17 cellular contexts compared by ENCODE assay signal in genomic region chr16:47599512-47599911, GRCh38.
DNase-seq lines count a peak whose midpoint lies in the region; ATAC-seq, FAIRE-seq and TF ChIP-seq lines count a peak whose summit lies in the region.
"Had no signal": no experiment of that assay in that cellular context is flagged by ENCODE, and none has a peak within 500 bp of the region (broad histone marks: within the 10 kb centered on the region; RNA-seq: fewer than 3 reads in every experiment).

No MANE protein-coding gene starts in this region.

- RAD21 ChIA-PET in GM12878 (lab: Charles Lee; ENCODE audit: unreplicated experiment): interaction anchor here (0.9 to 2.1 kb wide), 10 partner anchors 13 to 456 kb away, joined by 3 to 11 read pairs (median 4); partner anchors contain the start of genes ITFG1 and PHKB

- CTCF ChIA-PET in GM12878 (lab: Yijun Ruan, JAX): interaction anchor here (1.2 kb wide), 1 partner anchor 10 kb away, joined by 4 read pairs; no protein-coding TSS in a partner anchor
- CTCF ChIA-PET in PC-9 (lab: Charles Lee): no interaction called here

- no peaks in the 10 kb centered on the region; the same call in 1 of the 2 replicates for H3K4me1 ChIP-seq in GM12878 (ENCODE audit: control insufficient read depth, insufficient read depth, low read length)
- H3K4me1 ChIP-seq in PC-9 (replicated peaks; ENCODE audit: insufficient read depth): no peaks in the 10 kb centered on the region
- H3K4me1 ChIP-seq: pancreas had no signal

- SMC1A ChIA-PET in GM12878 (lab: Charles Lee; ENCODE audit: uncharacterized antibody, unreplicated experiment): interaction anchor here (0.6 to 1.8 kb wide), 16 partner anchors 9 to 138 kb away, joined by 3 to 9 read pairs (median 4); partner anchors contain the start of genes ITFG1 and PHKB

- H3K4me2 ChIP-seq in GM12878 (ENCODE audit: control insufficient read depth, insufficient read depth) (peak overlapping the region; percentile 41), PC-9 (no peak overlapping the region)

- H3K27ac ChIP-seq in GM12878 (ENCODE audit: control insufficient read depth, insufficient read depth) (peak overlapping the region; percentile 66), PC-9 (no peak overlapping the region)
- H3K27ac ChIP-seq: C4-2B, pancreas had no signal

- BruUV-seq in GM12878 (replicated peaks; lab: Mats Ljungman, UMichigan) (no TSS peak), PC-9 (replicated peaks; lab: Mats Ljungman, UMichigan) (no TSS peak)

- POLR2A ChIA-PET in GM12878 (lab: Charles Lee) (interaction anchor here (1.0 kb wide), 2 partner anchors 76 to 92 kb away, joined by 3 to 4 read pairs; no protein-coding TSS in a partner anchor), PC-9 (lab: Charles Lee; ENCODE audit: unreplicated experiment) (no interaction called here)

- H3K36me3 ChIP-seq in GM12878 (ENCODE audit: control insufficient read depth in 2 of 2, insufficient read depth in 2 of 2, low read length in 1 of 2) (peaks cover 0 to 3% of the 10 kb centered on the region in 2 experiments; a peak in 1 of 4 replicates), PC-9 (ENCODE audit: low read depth) (no peaks in the 10 kb centered on the region)

- intact Hi-C loops in GM12878 (cut with micrococcal nuclease; ENCODE audit: unreplicated experiment): loop anchor here (10.0 kb wide), 1 partner anchor 455 kb away; the partner anchor contains the start of gene NETO2
- intact Hi-C loops in PC-9 (cut with micrococcal nuclease; ENCODE audit: unreplicated experiment): no loop called here

- no peaks in the 10 kb centered on the region for H3K9me3 ChIP-seq in GM12878 (replicated peaks; ENCODE audit: control insufficient read depth, insufficient read depth, low read length)
- H3K9me3 ChIP-seq in PC-9 (ENCODE audit: insufficient read depth, low read depth): no peaks in the 10 kb centered on the region
- H3K9me3 ChIP-seq: pancreas had no signal

- H3F3A ChIP-seq in PC-9 (ENCODE audit: insufficient read depth, low read depth): no peaks in the 10 kb centered on the region

- TF ChIP-seq EP300 in GM12878 (IDR thresholded peaks at IDR 0.05; ENCODE audit: borderline replicate concordance in 1 of 2, control insufficient read depth in 1 of 2, low read depth in 2 of 2, low read length in 2 of 2): no peak

- no peaks in the 10 kb centered on the region for H3K9me2 ChIP-seq in PC-9 (ENCODE audit: insufficient read depth)

- DNase-seq in GM12878 (ENCODE audit: low read depth, low spot score): peak; percentile 28
- no peak for DNase-seq in PC-9
- DNase-seq in activated CD4-positive, alpha-beta T cell treated with anti-CD3 and anti-CD28 coated beads for 48 hours: no peak
- DNase-seq in NCI-H1436 (lab: John Stamatoyannopoulos, UW): no peak
- DNase-seq in COR-L47 (lab: John Stamatoyannopoulos, UW): no peak
- DNase-seq: activated gamma-delta T cell, erythroblast, H7, NCI-H1105 treated with DMSO at 0.1 percent for 48 hours, NCI-H82, pancreas had no signal

- H2AFZ ChIP-seq in GM12878 (ENCODE audit: control insufficient read depth, low read depth, low read length): peak overlapping the region; percentile 36; the same call in 1 of the 2 replicates
- no peak overlapping the region for H2AFZ ChIP-seq in PC-9

- no peak for TF ChIP-seq POLR2A in GM12878 (IDR thresholded peaks at IDR 0.05; ENCODE audit: low read depth, low read length)

- TF ChIP-seq CTCF in GM12878 (IDR thresholded peaks at IDR 0.05 in 2 of 3, conservative IDR thresholded peaks at IDR 0.05 in 1 of 3; ENCODE audit: control insufficient read depth in 2 of 3, extremely low read depth in 1 of 3, insufficient read depth in 1 of 3, low read depth in 3 of 3, low read length in 3 of 3) (no peak), PC-9 (conservative IDR thresholded peaks at IDR 0.05) (no peak)

- no peak for TF ChIP-seq RAD21 in GM12878 (IDR thresholded peaks at IDR 0.05; ENCODE audit: insufficient read depth, low read depth, low read length)

- H4K20me1 ChIP-seq in GM12878 (ENCODE audit: control insufficient read depth, insufficient read depth): no peaks in the 10 kb centered on the region
- no peaks in the 10 kb centered on the region for H4K20me1 ChIP-seq in PC-9 (ENCODE audit: insufficient read depth)

- 20% methylated on average over 2 of the region's 2 CpGs for WGBS in GM12878 (ENCODE audit: insufficient coverage, insufficient replicate concordance, low lambda C conversion rate, missing lambda C conversion rate)

- H3K27me3 ChIP-seq in GM12878 (replicated peaks in 1 of 2; ENCODE audit: control insufficient read depth in 2 of 2, insufficient read depth in 2 of 2, low read length in 1 of 2): no peaks in the 10 kb centered on the region
- no peaks in the 10 kb centered on the region for H3K27me3 ChIP-seq in PC-9 (ENCODE audit: insufficient read depth, low read depth)
- H3K27me3 ChIP-seq: pancreas had no signal

- ATAC-seq in GM18519 (IDR thresholded peaks at IDR 0.05; ENCODE audit: low FRiP score, unreplicated experiment) (peak; percentile 61), GM21390 (IDR thresholded peaks at IDR 0.05; ENCODE audit: unreplicated experiment) (peak; percentile 82), HG03025 (IDR thresholded peaks at IDR 0.05; ENCODE audit: low FRiP score, unreplicated experiment) (peak; percentile 57), GM12878 (peak; percentile 70)
- ATAC-seq: pancreas; stimulated activated effector memory CD8-positive, alpha-beta T cell treated with anti-CD3 and anti-CD28 coated beads, Interleukin-12 subunit alpha, Interleukin-12 subunit beta, amount 100 ng/mL, for 72 hours had no signal

- no peak overlapping the region for H3K9ac ChIP-seq in GM12878 (ENCODE audit: control insufficient read depth, insufficient read depth, low read length)

- H3K79me2 ChIP-seq in GM12878 (ENCODE audit: control insufficient read depth, insufficient read depth, low read length) (no peaks in the 10 kb centered on the region), PC-9 (ENCODE audit: low read depth) (no peaks in the 10 kb centered on the region)

- H3K4me3 ChIP-seq in GM12878 (no peak overlapping the region), PC-9 (no peak overlapping the region)
- H3K4me3 ChIP-seq: pancreas had no signal

- in situ Hi-C loops in GM12878 (cut with MboI): no loop called here

- FAIRE-seq in GM12878 (lab: Jason Lieb, UNC): peak; percentile 91
- FAIRE-seq: G401.6, pancreas had no signal

TF ChIP-seq in GM12878, 131 proteins besides CTCF, POLR2A, EP300 and RAD21:
- TF ChIP-seq POU2F2 (IDR thresholded peaks at IDR 0.05; ENCODE audit: borderline replicate concordance, low read depth, low read length): peak; percentile 64; the same call in 1 of the 3 replicates
- no peak for TF ChIP-seq YBX1 (IDR thresholded peaks at IDR 0.05)
- peak; percentile 58 for TF ChIP-seq RUNX3 (IDR thresholded peaks at IDR 0.05; ENCODE audit: low read length)
